ENCODE assay signal across 22 cellular contexts in genomic region chr12:85358715-85359114, GRCh38.
DNase-seq lines count a peak whose midpoint lies in the region; ATAC-seq, FAIRE-seq and TF ChIP-seq lines count a peak whose summit lies in the region.
"Had no signal": no experiment of that assay in that cellular context is flagged by ENCODE, and none has a peak within 500 bp of the region (broad histone marks: within the 10 kb centered on the region; RNA-seq: fewer than 3 reads in every experiment).

No MANE protein-coding gene starts in this region.

- no CpG with 5 or more reads among the region's 1 CpG for WGBS in K562 (ENCODE audit: insufficient coverage, low coverage, missing lambda C conversion rate)

- H3K4me2 ChIP-seq in K562 (ENCODE audit: insufficient read depth, low read length), result no peak overlapping the region
- H3K4me2 ChIP-seq: BLaER1 treated with 17β-estradiol and CSF1 and Interleukin-3, amounts not matched to agents 10 nM and 100 nM had no signal

- H3K27me3 ChIP-seq in A673 (replicated peaks; ENCODE audit: insufficient read depth, low read depth, low read length, poor library complexity), result no peaks in the 10 kb centered on the region
- no peaks in the 10 kb centered on the region for H3K27me3 ChIP-seq in K562 (ENCODE audit: control insufficient read depth in 2 of 2, insufficient read depth in 2 of 2, low read length in 2 of 2)
- H3K27me3 ChIP-seq: BLaER1 treated with 17β-estradiol and CSF1 and Interleukin-3, amounts not matched to agents 10 nM and 100 nM had no signal

- no peak overlapping the region for H2AFZ ChIP-seq in K562 (ENCODE audit: low read depth, low read length)

- H3K27ac ChIP-seq in A673 (ENCODE audit: low read depth, low read length, poor library complexity, severe bottlenecking) (peak overlapping the region; percentile 81), HEK293 (ENCODE audit: extremely low read depth, low read depth, low read length) (no peak overlapping the region), K562 (ENCODE audit: extremely low read depth, low read depth, low read length) (no peak overlapping the region)
- H3K27ac ChIP-seq: BLaER1 treated with 17β-estradiol and CSF1 and Interleukin-3, amounts not matched to agents 10 nM and 100 nM; C4-2B had no signal

- CTCF ChIA-PET in A673 (lab: Charles Lee) (no interaction called here), HEK293 (lab: Yijun Ruan, JAX) (no interaction called here), K562 (lab: Yijun Ruan, JAX; ENCODE audit: low intra/inter-chr PET ratio) (no interaction called here), GM10248 (lab: Yijun Ruan, JAX) (interaction anchor here (1.5 kb wide), 2 partner anchors 15 to 23 kb away, joined by 3 to 4 read pairs; no protein-coding TSS in a partner anchor)

- H3K4me3 ChIP-seq in A673 (ENCODE audit: low read depth, low read length, poor library complexity, severe bottlenecking) (no peak overlapping the region), HEK293 (ENCODE audit: low read depth, low read length) (no peak overlapping the region), K562 (no peak overlapping the region)
- H3K4me3 ChIP-seq: BLaER1 treated with 17β-estradiol and CSF1 and Interleukin-3, amounts not matched to agents 10 nM and 100 nM; GM12878 had no signal

- POLR2A ChIA-PET in A673 (lab: Charles Lee; ENCODE audit: low non-redundant PET), result no interaction called here
- POLR2A ChIA-PET in HEK293 (lab: Yijun Ruan, JAX), result no interaction called here
- POLR2A ChIA-PET in K562 (lab: Yijun Ruan, JAX), result no interaction called here
- POLR2A ChIA-PET in GM10248 (lab: Yijun Ruan, JAX), result no interaction called here

- DNase-seq in A673 (ENCODE audit: low spot score) (peak; percentile 79), K562 (ENCODE audit: extremely low read depth in 1 of 4, low spot score in 3 of 4) (no peak), HuH-7.5 (ENCODE audit: low spot score) (no peak), NCI-H774 (lab: John Stamatoyannopoulos, UW) (no peak), GM10248 (ENCODE audit: extremely low spot score) (no peak)
- DNase-seq: 8988T; AML-193; Caco-2; Calu3; CD4-positive, alpha-beta T cell; CD8-positive, alpha-beta T cell; DMS79 treated with DMSO at 0.1 percent for 48 hours; GF-D8 had no signal

- H3K9ac ChIP-seq in K562 (ENCODE audit: insufficient read depth in 1 of 2, low read depth in 2 of 2, low read length in 2 of 2), result no peak overlapping the region
- H3K9ac ChIP-seq: BLaER1 treated with 17β-estradiol and CSF1 and Interleukin-3, amounts not matched to agents 10 nM and 100 nM had no signal

- in situ Hi-C loops in K562 (cut with MboI), result no loop called here

- no peaks in the 10 kb centered on the region for H3K79me2 ChIP-seq in K562 (ENCODE audit: control insufficient read depth, insufficient read depth, low read length)

- H3K36me3 ChIP-seq in A673 (ENCODE audit: insufficient read depth, low read length, poor library complexity, severe bottlenecking) (peaks cover 13% of the 10 kb centered on the region), HEK293 (ENCODE audit: control insufficient read depth in 2 of 2, insufficient read depth in 1 of 2, low read length in 2 of 2) (no peaks in the 10 kb centered on the region), K562 (ENCODE audit: control insufficient read depth, insufficient read depth, low read length) (no peaks in the 10 kb centered on the region)
- H3K36me3 ChIP-seq: BLaER1 treated with 17β-estradiol and CSF1 and Interleukin-3, amounts not matched to agents 10 nM and 100 nM had no signal

- TF ChIP-seq CTCF in A673 (conservative IDR thresholded peaks at IDR 0.05; ENCODE audit: low read depth, low read length), result no peak
- no peak for TF ChIP-seq CTCF in HEK293 (tag by site-specific recombination; IDR thresholded peaks at IDR 0.05)
- TF ChIP-seq CTCF in K562 (IDR thresholded peaks at IDR 0.05 in 2 of 3, conservative IDR thresholded peaks at IDR 0.05 in 1 of 3; ENCODE audit: insufficient read depth in 2 of 3, low read depth in 1 of 3, low read length in 3 of 3), result no peak
- TF ChIP-seq CTCF in GM10248 (IDR thresholded peaks at IDR 0.05; ENCODE audit: control extremely low read depth, extremely low read depth, low read depth, missing control alignments), result no peak

- H3K9me1 ChIP-seq in K562 (ENCODE audit: control insufficient read depth, insufficient read depth, low read length), result no peaks in the 10 kb centered on the region

- no peak for TF ChIP-seq EP300 in K562 (IDR thresholded peaks at IDR 0.05; ENCODE audit: low read length)

- peaks cover 14% of the 10 kb centered on the region for H3K9me3 ChIP-seq in A673 (ENCODE audit: low read depth, low read length, poor library complexity, severe bottlenecking)
- H3K9me3 ChIP-seq in HEK293 (ENCODE audit: control insufficient read depth, insufficient read depth, low read depth, low read length), result no peaks in the 10 kb centered on the region
- no peaks in the 10 kb centered on the region for H3K9me3 ChIP-seq in K562 (replicated peaks; ENCODE audit: control insufficient read depth, insufficient read depth, low read depth, low read length)
- H3K9me3 ChIP-seq: BLaER1 treated with 17β-estradiol and CSF1 and Interleukin-3, amounts not matched to agents 10 nM and 100 nM; Caco-2 had no signal

- no peak for FAIRE-seq in K562 (lab: Jason Lieb, UNC)
- FAIRE-seq: A204.1, D721Med, G401.6, GM12878, GM12892, GM18507 had no signal

- intact Hi-C loops in A673 (cut with micrococcal nuclease; ENCODE audit: unreplicated experiment), result loop anchor here (1.0 to 5.0 kb wide), 4 partner anchors 78 to 889 kb away; partner anchors contain the start of gene ALX1
- intact Hi-C loops in K562 (cut with micrococcal nuclease), result no loop called here

- no peaks in the 10 kb centered on the region for H4K20me1 ChIP-seq in K562 (replicated peaks; ENCODE audit: control insufficient read depth, insufficient read depth, low read length)
- H4K20me1 ChIP-seq: BLaER1 treated with 17β-estradiol and CSF1 and Interleukin-3, amounts not matched to agents 10 nM and 100 nM had no signal

- no peak for TF ChIP-seq RAD21 in K562 (CRISPR knock-in tag; conservative IDR thresholded peaks at IDR 0.05 in 1 of 2, IDR thresholded peaks at IDR 0.05 in 1 of 2)

- no peak for ATAC-seq in K562
- ATAC-seq: CD8-positive, alpha-beta T cell; GM12878 had no signal

- TF ChIP-seq POLR2A in K562 (conservative IDR thresholded peaks at IDR 0.05), result no peak

- no TSS peak for BruUV-seq in A673 (replicated peaks; lab: Mats Ljungman, UMichigan)
- BruUV-seq in K562 (replicated peaks; lab: Mats Ljungman, UMichigan), result no TSS peak

- peaks cover 60% of the 10 kb centered on the region for H3K4me1 ChIP-seq in A673 (ENCODE audit: insufficient read depth, low read length, poor library complexity, severe bottlenecking)
- peaks cover 4% of the 10 kb centered on the region; the same call in 1 of the 2 replicates for H3K4me1 ChIP-seq in HEK293 (ENCODE audit: control insufficient read depth, insufficient read depth, low read length)
- no peaks in the 10 kb centered on the region for H3K4me1 ChIP-seq in K562 (replicated peaks in 1 of 2; ENCODE audit: control insufficient read depth in 2 of 2, insufficient read depth in 2 of 2, low read length in 2 of 2)
- H3K4me1 ChIP-seq: BLaER1 treated with 17β-estradiol and CSF1 and Interleukin-3, amounts not matched to agents 10 nM and 100 nM had no signal

TF ChIP-seq in HEK293, 187 proteins besides CTCF, POLR2A, EP300 and RAD21 (continues in another document):
- TF ChIP-seq ZNF18 (tag by site-specific recombination; IDR thresholded peaks at IDR 0.05), result no peak
- TF ChIP-seq SP2 (tag by site-specific recombination; IDR thresholded peaks at IDR 0.05), result no peak
- peak; percentile 58; the same call in 1 of the 2 replicates for TF ChIP-seq ZNF366 (tag by site-specific recombination; conservative IDR thresholded peaks at IDR 0.05)

TF ChIP-seq in K562, 482 proteins besides CTCF, POLR2A, EP300 and RAD21:
- TF ChIP-seq MCM2 (IDR thresholded peaks at IDR 0.05; ENCODE audit: low read depth) (no peak), HNRNPK (IDR thresholded peaks at IDR 0.05; ENCODE audit: low read depth, low read length, poor library complexity, severe bottlenecking) (peak; percentile 38)
